ENCODE assay signal across 9 cellular contexts in the genomic region with DNA sequence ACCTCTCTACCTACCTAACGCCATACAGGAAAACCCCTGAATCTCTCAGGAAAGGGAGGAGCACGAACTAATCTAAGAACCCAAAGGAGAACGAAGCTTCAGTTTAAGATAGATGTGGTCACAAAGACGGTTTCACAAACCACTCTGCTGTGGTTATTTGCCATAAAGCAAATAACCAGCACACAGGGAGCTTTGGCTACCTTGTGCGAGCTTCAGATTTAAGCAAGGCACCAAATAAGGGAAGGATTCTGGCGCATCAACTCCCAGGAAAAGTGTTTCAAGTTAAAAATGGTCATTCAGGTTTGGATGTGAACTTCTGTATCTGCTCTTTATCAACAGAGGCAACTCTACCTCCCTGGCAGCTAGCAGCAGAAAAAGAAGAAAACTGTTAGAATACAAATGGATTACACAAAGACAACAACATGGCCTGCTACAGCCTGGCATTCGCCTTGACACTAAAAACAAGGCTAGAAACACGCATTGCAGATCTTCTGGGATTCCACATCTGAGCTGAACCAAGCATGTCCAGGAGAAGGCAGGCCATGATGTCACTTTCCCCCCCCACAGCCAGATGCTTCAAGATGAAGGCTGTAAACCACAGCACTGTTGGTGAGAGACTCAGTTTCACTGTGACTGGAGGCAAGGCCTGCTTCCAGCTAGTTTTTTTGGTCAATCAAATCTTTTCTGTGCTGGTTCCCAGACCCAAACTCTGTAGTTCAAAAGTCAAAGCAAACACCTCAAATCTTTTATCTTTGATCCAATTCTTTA. TPM values are rescaled to one million over a fixed set of nuclear protein-coding genes. Genes with fewer than 3 reads are reported as not detected.
A peak's percentile ranks its signal among the peaks of the same experiment; 100 is the strongest.
DNase-seq lines count a peak whose midpoint lies in the region; ATAC-seq and TF ChIP-seq lines count a peak whose summit lies in the region.
"Had no signal": no experiment of that assay in that cellular context is flagged by ENCODE, and none has a peak within 500 bp of the region (broad histone marks: within the 10 kb centered on the region; RNA-seq: fewer than 3 reads in every experiment).

No MANE protein-coding gene starts in this region.

- peak overlapping the region in 2 of 3 experiments; percentile 56 to 62 for H3K27ac Mint-ChIP-seq in nephron

- H3K9me3 Mint-ChIP-seq in nephron = no peaks in the 10 kb centered on the region
- H3K9me3 Mint-ChIP-seq: naive B cell had no signal

- no peak overlapping the region for H3K4me3 Mint-ChIP-seq in nephron

- H3K4me1 Mint-ChIP-seq in nephron = peaks cover 36% of the 10 kb centered on the region

- ATAC-seq in GM19452 (IDR thresholded peaks at IDR 0.05; ENCODE audit: unreplicated experiment) = peak; percentile 78
- no peak for ATAC-seq in HG02884 (IDR thresholded peaks at IDR 0.05; ENCODE audit: unreplicated experiment)

- peak overlapping the region; percentile 29 for H3K4me3 ChIP-seq in Jurkat, Clone E6-1 (ENCODE audit: low read length)

- peaks cover 49% of the 10 kb centered on the region for H3K36me3 Mint-ChIP-seq in nephron (ENCODE audit: low read depth)

- H3K27me3 Mint-ChIP-seq in nephron (ENCODE audit: low read depth) = no peaks in the 10 kb centered on the region
- H3K27me3 Mint-ChIP-seq: naive B cell had no signal

- TF ChIP-seq CTCF in nephron (IDR thresholded peaks at IDR 0.05; ENCODE audit: unreplicated experiment in 3 of 3) = no peak

- DNase-seq in Jurkat, Clone E6-1 (ENCODE audit: low read depth, low spot score) = peak; percentile 89
- DNase-seq in activated T-helper 1 cell treated with Interleukin-2 at 50 U/mL for 16 hours (ENCODE audit: low read depth) = peak; percentile 23
- DNase-seq in SKM-1 (lab: John Stamatoyannopoulos, UW; ENCODE audit: unreplicated experiment) = no peak
- no peak for DNase-seq in NCI-H1092 (lab: John Stamatoyannopoulos, UW)
- DNase-seq in putamen (ENCODE audit: low spot score) = no peak
- DNase-seq: naive B cell had no signal

RNA-seq across cellular contexts. Expression of a gene that starts 43.6 kb away (rescaled TPM):
- polyA plus RNA-seq in Jurkat, Clone E6-1 (2012; ENCODE audit: insufficient read depth, insufficient read length) = 28.0 TPM

RNA-seq across cellular contexts. Expression of a gene that starts 43.8 kb away (rescaled TPM):
- 21.0 TPM for polyA plus RNA-seq in Jurkat, Clone E6-1 (2012; ENCODE audit: insufficient read depth, insufficient read length)

Comparison
In these comparisons a context has a peak if more than half of its experiments do, and no peak if none do; other contexts are left out.
1. DNase-seq: peak in Jurkat, Clone E6-1 (single experiment) and activated T-helper 1 cell treated with Interleukin-2 at 50 U/mL for 16 hours (single experiment); none in SKM-1 (single experiment), NCI-H1092 (single experiment) and putamen (single experiment).